ENCODE assay signal across 8 cellular contexts in the genomic region with DNA sequence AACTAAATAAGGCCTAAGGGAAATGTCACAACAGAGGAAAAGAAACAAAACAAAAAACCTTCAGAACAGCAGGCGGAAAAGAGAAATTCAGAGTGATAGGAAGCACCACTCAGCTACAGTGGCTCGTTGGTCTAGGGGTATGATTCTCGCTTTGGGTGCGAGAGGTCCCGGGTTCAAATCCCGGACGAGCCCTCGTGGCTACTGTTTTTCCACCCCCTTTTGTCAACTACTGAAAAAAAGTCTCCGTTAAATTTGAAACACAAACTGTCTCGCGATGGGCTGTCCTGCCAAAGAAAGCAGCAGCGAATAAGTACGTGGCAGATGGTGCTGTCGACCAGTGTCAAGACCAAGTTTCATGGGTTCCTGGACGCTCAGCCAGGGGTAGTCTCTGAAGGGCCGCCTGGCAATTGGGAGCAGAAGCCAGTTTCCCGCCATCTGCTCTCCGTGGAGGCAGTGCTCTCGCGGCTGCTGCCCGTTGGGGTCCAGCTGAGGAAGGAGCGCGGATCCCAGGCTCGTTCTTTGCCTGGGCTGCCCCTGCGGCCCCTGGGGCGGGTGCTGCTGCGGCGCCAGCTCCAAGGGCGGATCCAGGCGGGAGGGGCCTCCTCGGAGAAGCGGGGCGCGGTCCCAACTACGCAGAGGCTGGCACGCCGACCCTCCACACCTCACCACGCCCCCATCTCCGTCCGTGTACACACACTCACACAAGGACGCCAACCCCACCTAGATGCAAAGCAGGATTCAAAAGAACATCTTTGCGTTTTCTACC. TPM values are rescaled to one million over a fixed set of nuclear protein-coding genes. Genes with fewer than 3 reads are reported as not detected.
DNase-seq lines count a peak whose midpoint lies in the region; ATAC-seq and TF ChIP-seq lines count a peak whose summit lies in the region.

Gene RNASE4, plus strand, starts transcription at position 665 of the 766 bp plus-strand sequence. CDS start 14,812 bp downstream, outside the sequence.

- H2AFZ ChIP-seq in neural cell (ENCODE audit: low read depth, low read length) = peak within 1 kb of the TSS; percentile 40

- no peaks in the 10 kb centered on the region for H3K79me2 ChIP-seq in neural cell (replicated peaks; ENCODE audit: insufficient read depth, low read length)

- peak within 1 kb of the TSS; percentile 95 for H3K27ac ChIP-seq in neural cell (ENCODE audit: low read length)

- H3K4me2 ChIP-seq in neural cell (ENCODE audit: low read length) = peak within 1 kb of the TSS; percentile 69

- TF ChIP-seq CTCF in neural cell (IDR thresholded peaks at IDR 0.05; ENCODE audit: poor library complexity, severe bottlenecking) = no peak

- H3K27me3 ChIP-seq in neural cell (ENCODE audit: insufficient read depth, low read depth, low read length) = no peaks in the 10 kb centered on the region

- DNase-seq in AG08396 (ENCODE audit: low spot score) = peak; percentile 81
- DNase-seq in RPMI8226 = peak; percentile 80
- peak; percentile 69 for DNase-seq in activated effector memory CD4-positive, alpha-beta T cell treated with Interleukin-2 at 50 U/mL for 16 hours
- DNase-seq in fibroblast of the conjunctiva (ENCODE audit: low read depth) = peak; percentile 82
- DNase-seq in stimulated activated naive CD4-positive, alpha-beta T cell treated with Interleukin-2 at 50 U/mL for 16 hours (lab: John Stamatoyannopoulos, UW) = peak; percentile 67

- H3F3A ChIP-seq in neural cell (ENCODE audit: insufficient read depth, low read length, poor library complexity, severe bottlenecking) = peaks cover 3% of the 10 kb centered on the region

- no peaks in the 10 kb centered on the region for H4K20me1 ChIP-seq in neural cell (ENCODE audit: insufficient read depth)

- H3K36me3 ChIP-seq in neural cell (ENCODE audit: insufficient read depth, low read length) = no peaks in the 10 kb centered on the region

- no peaks in the 10 kb centered on the region for H3K9me2 ChIP-seq in neural cell (ENCODE audit: insufficient read depth, low read length)

- peak within 1 kb of the TSS; percentile 78 for H3K4me3 ChIP-seq in neural cell (ENCODE audit: low read length)

- H3K9me3 ChIP-seq in neural cell (ENCODE audit: low read length) = no peaks in the 10 kb centered on the region

- peak within 1 kb of the TSS; percentile 96 for H3K9ac ChIP-seq in neural cell (ENCODE audit: low read length)

- no peak for TF ChIP-seq RAD21 in neural cell (conservative IDR thresholded peaks at IDR 0.05)

- no peak for TF ChIP-seq EP300 in neural cell (conservative IDR thresholded peaks at IDR 0.05; ENCODE audit: poor library complexity, severe bottlenecking)

- ATAC-seq in GM18907 (IDR thresholded peaks at IDR 0.05; ENCODE audit: unreplicated experiment) (peak; percentile 36), HG03460 (IDR thresholded peaks at IDR 0.05; ENCODE audit: unreplicated experiment) (peak; percentile 24)

TF ChIP-seq in neural cell, 6 proteins besides CTCF, POLR2A, EP300 and RAD21:
- no peak for TF ChIP-seq REST (IDR thresholded peaks at IDR 0.05; ENCODE audit: borderline replicate concordance)
- TF ChIP-seq SMC3 (conservative IDR thresholded peaks at IDR 0.05; ENCODE audit: poor library complexity) = no peak
- no peak for TF ChIP-seq TAF1 (IDR thresholded peaks at IDR 0.05; ENCODE audit: low read depth)
- no peak for TF ChIP-seq EZH2 (IDR thresholded peaks at IDR 0.05; ENCODE audit: borderline replicate concordance, insufficient read depth, low read length, poor library complexity, severe bottlenecking)
- peak; percentile 29 for TF ChIP-seq MXI1 (conservative IDR thresholded peaks at IDR 0.05; ENCODE audit: poor library complexity, severe bottlenecking)
- TF ChIP-seq POLR2AphosphoS5 (IDR thresholded peaks at IDR 0.05) = no peak

RNA-seq across cellular contexts. Expression of gene RNASE4, which starts in this region (rescaled TPM):
- 1.1 TPM in 1 of 2 replicates, not detected in the other for polyA plus RNA-seq in neural cell
- polyA minus RNA-seq in neural cell = 0.23 and 1.7 TPM in 2 replicates

Comparison
In these comparisons a context has a peak if more than half of its experiments do, and no peak if none do; other contexts are left out.
1. Peak in every context shown above with its lines: DNase-seq, ATAC-seq, H3K4me3 ChIP-seq and H3K27ac ChIP-seq.